In the genomic region with DNA sequence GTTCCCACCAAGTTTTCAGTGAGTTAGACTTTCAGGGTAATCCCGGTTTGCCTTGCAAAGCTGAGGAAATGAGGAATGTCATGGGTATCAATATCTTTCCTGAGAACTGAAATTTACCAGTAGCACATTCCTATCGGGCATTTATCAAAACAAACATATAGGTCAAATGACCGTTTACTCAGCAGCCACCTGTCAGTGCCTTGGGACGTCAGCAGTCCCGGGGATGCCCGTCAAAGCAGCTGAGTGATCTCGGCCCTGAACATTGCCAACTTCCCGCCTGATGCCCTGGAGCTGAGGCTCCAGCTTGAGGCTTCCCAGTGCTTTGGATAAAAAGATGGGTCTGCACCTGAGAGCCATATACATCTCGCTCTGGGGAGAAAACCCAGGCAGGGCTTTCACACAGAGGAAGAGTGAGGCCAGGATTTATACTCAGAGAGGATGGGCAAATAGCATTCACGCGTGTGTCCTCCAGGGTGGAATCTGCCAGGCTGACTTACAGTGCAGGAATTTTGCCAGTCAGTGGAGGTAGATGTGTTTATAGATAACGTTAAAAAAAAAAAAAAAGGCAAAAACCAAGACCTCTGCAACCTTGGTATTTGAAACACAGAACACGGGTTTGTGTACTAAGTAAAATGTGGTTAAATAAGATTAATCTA, we compare ENCODE assay signal across 1 cellular context.
TF ChIP-seq lines count a peak whose summit lies in the region.

No MANE protein-coding gene starts in this region.

TF ChIP-seq in IMR-90, 13 proteins besides CTCF, POLR2A, EP300 and RAD21 (continued from another document):
- TF ChIP-seq, protein P1, sequence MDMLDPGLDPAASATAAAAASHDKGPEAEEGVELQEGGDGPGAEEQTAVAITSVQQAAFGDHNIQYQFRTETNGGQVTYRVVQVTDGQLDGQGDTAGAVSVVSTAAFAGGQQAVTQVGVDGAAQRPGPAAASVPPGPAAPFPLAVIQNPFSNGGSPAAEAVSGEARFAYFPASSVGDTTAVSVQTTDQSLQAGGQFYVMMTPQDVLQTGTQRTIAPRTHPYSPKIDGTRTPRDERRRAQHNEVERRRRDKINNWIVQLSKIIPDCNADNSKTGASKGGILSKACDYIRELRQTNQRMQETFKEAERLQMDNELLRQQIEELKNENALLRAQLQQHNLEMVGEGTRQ (IDR thresholded peaks at IDR 0.05; ENCODE audit: low read depth, low read length) = no peak
- no peak for TF ChIP-seq SMC3 (IDR thresholded peaks at IDR 0.05; ENCODE audit: low read depth, low read length)
- no peak for TF ChIP-seq CEBPB (IDR thresholded peaks at IDR 0.05; ENCODE audit: low read depth, low read length)
- TF ChIP-seq MAFK (IDR thresholded peaks at IDR 0.05; ENCODE audit: low read depth, low read length) = no peak
- no peak for TF ChIP-seq MXI1 (IDR thresholded peaks at IDR 0.05; ENCODE audit: borderline replicate concordance, low read depth, low read length)
- no peak for TF ChIP-seq FOS (IDR thresholded peaks at IDR 0.05; ENCODE audit: low read depth, low read length)
